Comparison of ENCODE assay signal across 8 cellular contexts in genomic region chr15:98904466-98905048, GRCh38.
DNase-seq lines count a peak whose midpoint lies in the region; ATAC-seq and TF ChIP-seq lines count a peak whose summit lies in the region.

No MANE protein-coding gene starts in this region.

- H3K27me3 ChIP-seq in OCI-LY1 (ENCODE audit: insufficient read depth, low read length), result no peaks in the 10 kb centered on the region
- no peaks in the 10 kb centered on the region for H3K27me3 ChIP-seq in lower lobe of right lung (ENCODE audit: low read depth)

- H3K4me1 ChIP-seq in OCI-LY1 (ENCODE audit: insufficient read depth, low read length, severe bottlenecking) (no peaks in the 10 kb centered on the region), lower lobe of right lung (peaks cover 13% of the 10 kb centered on the region)

- H3K9ac ChIP-seq in OCI-LY1 (ENCODE audit: low read length), result no peak overlapping the region

- H3K36me3 ChIP-seq in OCI-LY1 (ENCODE audit: insufficient read depth, low read length) (no peaks in the 10 kb centered on the region), lower lobe of right lung (peaks cover 20% of the 10 kb centered on the region)

- DNase-seq in AG20443 (ENCODE audit: low spot score), result peak; percentile 73
- peak; percentile 77 for DNase-seq in choroid plexus epithelial cell (ENCODE audit: low read depth)
- DNase-seq in lower lobe of right lung, result no peak

- no peak overlapping the region for H3K27ac ChIP-seq in OCI-LY1 (ENCODE audit: low read depth, low read length, poor library complexity, severe bottlenecking)
- no peak overlapping the region for H3K27ac ChIP-seq in lower lobe of right lung

- H3K9me3 ChIP-seq in OCI-LY1 (ENCODE audit: low read length) (no peaks in the 10 kb centered on the region), lower lobe of right lung (no peaks in the 10 kb centered on the region)

- no peak overlapping the region for H2AFZ ChIP-seq in OCI-LY1 (ENCODE audit: low read length)

- no peaks in the 10 kb centered on the region for H3K79me2 ChIP-seq in OCI-LY1 (ENCODE audit: insufficient read depth, low read length)

- intact Hi-C loops in lower lobe of right lung (cut with DNase I), result no loop called here

- no peaks in the 10 kb centered on the region for H4K20me1 ChIP-seq in OCI-LY1 (ENCODE audit: insufficient read depth, low read length)

- peak; percentile 54 for ATAC-seq in GM21390 (IDR thresholded peaks at IDR 0.05; ENCODE audit: unreplicated experiment)
- ATAC-seq in lower lobe of right lung, result peak; percentile 26 to 43
- no peak for ATAC-seq in esophagus mucosa
- ATAC-seq in HG03520 (IDR thresholded peaks at IDR 0.05; ENCODE audit: unreplicated experiment), result no peak
- no peak for ATAC-seq in GM21786 (IDR thresholded peaks at IDR 0.05; ENCODE audit: unreplicated experiment)

- no peaks in the 10 kb centered on the region for H3F3A ChIP-seq in OCI-LY1 (ENCODE audit: insufficient read depth, low read length)

- no peaks in the 10 kb centered on the region for H3K9me2 ChIP-seq in OCI-LY1 (ENCODE audit: low read depth, low read length)

- H3K4me3 ChIP-seq in OCI-LY1 (ENCODE audit: low read depth, low read length, poor library complexity, severe bottlenecking) (no peak overlapping the region), choroid plexus epithelial cell (ENCODE audit: low read depth, low read length) (no peak overlapping the region), lower lobe of right lung (no peak overlapping the region)

- no peak overlapping the region for H3K4me2 ChIP-seq in OCI-LY1 (ENCODE audit: low read length)

- TF ChIP-seq CTCF in OCI-LY1 (IDR thresholded peaks at IDR 0.05; ENCODE audit: low read length), result peak; percentile 62
- peak; percentile 86 for TF ChIP-seq CTCF in choroid plexus epithelial cell (conservative IDR thresholded peaks at IDR 0.05; ENCODE audit: low read depth, low read length)
- peak; percentile 53 for TF ChIP-seq CTCF in lower lobe of right lung (IDR thresholded peaks at IDR 0.05)

Comparison
In these comparisons a context has a peak if more than half of its experiments do, and no peak if none do; other contexts are left out.
1. ATAC-seq: peak in GM21390 (single experiment) and lower lobe of right lung (2 of 2); none in esophagus mucosa (single experiment), HG03520 (single experiment) and GM21786 (single experiment).
2. Peak in every context shown above with its lines, with median percentiles within 50 percentile points of each other: CTCF ChIP-seq.